ENCODE assay signal across 12 cellular contexts in genomic region chr22:49753276-49753884, GRCh38.
DNase-seq lines count a peak whose midpoint lies in the region; ATAC-seq and TF ChIP-seq lines count a peak whose summit lies in the region.
"Had no signal": no experiment of that assay in that cellular context is flagged by ENCODE, and none has a peak within 500 bp of the region (broad histone marks: within the 10 kb centered on the region; RNA-seq: fewer than 3 reads in every experiment).

No MANE protein-coding gene starts in this region.

- no peak overlapping the region for H3K27ac ChIP-seq in right atrium auricular region
- no peak overlapping the region for H3K27ac ChIP-seq in heart right ventricle
- no peak overlapping the region for H3K27ac ChIP-seq in prostate gland
- H3K27ac ChIP-seq: HL-60 had no signal

- H3K4me3 ChIP-seq in right atrium auricular region (no peak overlapping the region), heart right ventricle (no peak overlapping the region), prostate gland (no peak overlapping the region)
- H3K4me3 ChIP-seq: HAP-1 had no signal

- H3K36me3 ChIP-seq in right atrium auricular region (no peaks in the 10 kb centered on the region), heart right ventricle (no peaks in the 10 kb centered on the region), prostate gland (no peaks in the 10 kb centered on the region)
- H3K36me3 ChIP-seq: HAP-1 had no signal

- H3K4me1 ChIP-seq in right atrium auricular region (no peaks in the 10 kb centered on the region), heart right ventricle (no peaks in the 10 kb centered on the region), prostate gland (replicated peaks) (no peaks in the 10 kb centered on the region)
- H3K4me1 ChIP-seq: HAP-1 had no signal

- no peaks in the 10 kb centered on the region for H3K9me3 ChIP-seq in right atrium auricular region
- peaks cover 0 to 12% (median 0%) of the 10 kb centered on the region in 11 donors for H3K9me3 ChIP-seq in heart right ventricle
- H3K9me3 ChIP-seq in prostate gland: no peaks in the 10 kb centered on the region
- H3K9me3 ChIP-seq: HAP-1 had no signal

- H3K27me3 ChIP-seq in right atrium auricular region: no peaks in the 10 kb centered on the region
- H3K27me3 ChIP-seq in heart right ventricle: peaks cover 0 to 36% (median 14%) of the 10 kb centered on the region in 7 donors
- no peaks in the 10 kb centered on the region for H3K27me3 ChIP-seq in prostate gland (replicated peaks; ENCODE audit: insufficient read depth)

- DNase-seq in right atrium auricular region (ENCODE audit: low spot score) (peak; percentile 44), heart right ventricle (no peak), SK-N-DZ (ENCODE audit: low spot score) (peak; percentile 52), mesenteric fat pad (ENCODE audit: low spot score) (peak; percentile 53), prostate gland (ENCODE audit: low spot score) (no peak)
- DNase-seq: IMR-90, NCI-H226, NCI-H524 treated with DMSO at 0.1 percent for 48 hours had no signal

- 76 to 83% methylated on average over 20 of the region's 20 CpGs for WGBS in heart right ventricle, 2 donors
- WGBS in prostate gland: 75% methylated on average over 20 of the region's 20 CpGs

- intact Hi-C loops in heart right ventricle (cut with DNase I): no loop called here
- intact Hi-C loops in prostate gland (cut with DNase I): no loop called here

- no peak for TF ChIP-seq POLR2A in prostate gland (IDR thresholded peaks at IDR 0.05)

- ATAC-seq in heart right ventricle (no peak), HG03108 (IDR thresholded peaks at IDR 0.05; ENCODE audit: unreplicated experiment) (no peak), GM21515 (IDR thresholded peaks at IDR 0.05; ENCODE audit: unreplicated experiment) (no peak)

- TF ChIP-seq CTCF in right atrium auricular region (IDR thresholded peaks at IDR 0.05) (no peak), heart right ventricle (IDR thresholded peaks at IDR 0.05) (no peak), prostate gland (IDR thresholded peaks at IDR 0.05) (no peak)

Comparison
In these comparisons a context has a peak if more than half of its experiments do, and no peak if none do; other contexts are left out.
1. DNase-seq: peak in right atrium auricular region (single experiment), SK-N-DZ (single experiment) and mesenteric fat pad (single experiment); none in heart right ventricle (0 of 2) and prostate gland (single experiment).